Comparison of ENCODE assay signal across 8 cellular contexts in genomic region chr22:20567993-20568417, GRCh38.
DNase-seq lines count a peak whose midpoint lies in the region; FAIRE-seq and TF ChIP-seq lines count a peak whose summit lies in the region.

No MANE protein-coding gene starts in this region.

- FAIRE-seq in HTR-8/SVneo (lab: Jason Lieb, UNC) = no peak

- CTCF ChIA-PET in CD8-positive, alpha-beta memory T cell (lab: Charles Lee) = interaction anchor here (1.2 to 12.6 kb wide), 7 partner anchors 11 to 150 kb away, joined by 3 to 389 read pairs (median 8); no protein-coding TSS in a partner anchor
- CTCF ChIA-PET in OCI-LY7 (lab: Charles Lee; ENCODE audit: unreplicated experiment) = no interaction called here

- TF ChIP-seq CTCF in OCI-LY7 (conservative IDR thresholded peaks at IDR 0.05; ENCODE audit: low read length) (0 out of 2 replicates have a peak, but pooled peaks have one; percentile 21), progenitor cell of endocrine pancreas (IDR thresholded peaks at IDR 0.05; ENCODE audit: unreplicated experiment) (peak; percentile 21)

- no peaks in the 10 kb centered on the region for H3K9me2 ChIP-seq in OCI-LY7 (ENCODE audit: insufficient read depth, low read length)

- intact Hi-C loops in OCI-LY7 (cut with micrococcal nuclease; ENCODE audit: unreplicated experiment) = no loop called here

- peak overlapping the region; percentile 57 for H3K4me3 ChIP-seq in CD8-positive, alpha-beta memory T cell (ENCODE audit: low read length)
- no peak overlapping the region for H3K4me3 ChIP-seq in OCI-LY7 (ENCODE audit: low read depth, low read length, poor library complexity, severe bottlenecking)
- H3K4me3 ChIP-seq in esophagus (ENCODE audit: low read depth in 1 of 2, low read length in 2 of 2) = no peak overlapping the region

- no peak for DNase-seq in CD8-positive, alpha-beta memory T cell
- no peak for DNase-seq in OCI-LY7 (ENCODE audit: low spot score)
- no peak for DNase-seq in progenitor cell of endocrine pancreas (ENCODE audit: low spot score, unreplicated experiment)
- no peak for DNase-seq in D341Med (ENCODE audit: low spot score)
- DNase-seq in GDM1 (lab: John Stamatoyannopoulos, UW) = no peak
- DNase-seq in HTR-8/SVneo (ENCODE audit: insufficient read length, low spot score) = no peak
- no peak for DNase-seq in DMS53 treated with DMSO at 0.1 percent for 48 hours (lab: John Stamatoyannopoulos, UW; ENCODE audit: unreplicated experiment)

- no peaks in the 10 kb centered on the region for H3K9me3 Mint-ChIP-seq in CD8-positive, alpha-beta memory T cell
- no peaks in the 10 kb centered on the region for H3K9me3 Mint-ChIP-seq in progenitor cell of endocrine pancreas (ENCODE audit: low read depth)

- peak overlapping the region; percentile 94 to 100 (median 99) for H3K27ac Mint-ChIP-seq in CD8-positive, alpha-beta memory T cell
- no peak overlapping the region for H3K27ac Mint-ChIP-seq in progenitor cell of endocrine pancreas

- peaks cover 95% of the 10 kb centered on the region for H3K4me1 ChIP-seq in CD8-positive, alpha-beta memory T cell (ENCODE audit: insufficient read depth, low read length)
- H3K4me1 ChIP-seq in OCI-LY7 (ENCODE audit: insufficient read depth, low read length, poor library complexity, severe bottlenecking) (no peaks in the 10 kb centered on the region), esophagus (ENCODE audit: control insufficient read depth in 2 of 2, insufficient read depth in 2 of 2, low read length in 1 of 2) (peaks cover 13 to 39% of the 10 kb centered on the region in 2 donors)

- H3K27me3 ChIP-seq in CD8-positive, alpha-beta memory T cell (ENCODE audit: insufficient read depth, low read length, poor library complexity, severe bottlenecking) = no peaks in the 10 kb centered on the region
- no peaks in the 10 kb centered on the region for H3K27me3 ChIP-seq in esophagus (ENCODE audit: control insufficient read depth in 1 of 2, insufficient read depth in 2 of 2, low read length in 2 of 2)

- H4K20me1 ChIP-seq in OCI-LY7 (ENCODE audit: insufficient read depth, low read length) = peaks cover 4% of the 10 kb centered on the region; the same call in 1 of the 2 replicates

- peaks cover 87 to 96% (median 93%) of the 10 kb centered on the region in 3 donors for H3K4me1 Mint-ChIP-seq in CD8-positive, alpha-beta memory T cell
- H3K4me1 Mint-ChIP-seq in progenitor cell of endocrine pancreas (ENCODE audit: low read depth) = no peaks in the 10 kb centered on the region

- H2AFZ ChIP-seq in OCI-LY7 (ENCODE audit: low read length) = no peak overlapping the region

- H3K79me2 ChIP-seq in OCI-LY7 (ENCODE audit: insufficient read depth, low read depth, low read length) = no peaks in the 10 kb centered on the region

- H3K9me3 ChIP-seq in CD8-positive, alpha-beta memory T cell (ENCODE audit: low read length) = no peaks in the 10 kb centered on the region
- H3K9me3 ChIP-seq in OCI-LY7 (ENCODE audit: low read length) (no peaks in the 10 kb centered on the region), esophagus (ENCODE audit: control insufficient read depth in 2 of 2, insufficient read depth in 1 of 2, low read depth in 1 of 2, low read length in 1 of 2) (no peaks in the 10 kb centered on the region)

- H3K36me3 Mint-ChIP-seq in CD8-positive, alpha-beta memory T cell = peaks cover 19 to 92% (median 19%) of the 10 kb centered on the region in 3 donors
- H3K36me3 Mint-ChIP-seq in progenitor cell of endocrine pancreas (ENCODE audit: insufficient read depth) = peaks cover 8% of the 10 kb centered on the region

- H3K27me3 Mint-ChIP-seq in CD8-positive, alpha-beta memory T cell = peaks cover 0 to 3% of the 10 kb centered on the region in 2 donors
- no peaks in the 10 kb centered on the region for H3K27me3 Mint-ChIP-seq in progenitor cell of endocrine pancreas

- peak overlapping the region in 6 of 7 donors; percentile 88 to 93 (median 89) for H3K4me3 Mint-ChIP-seq in CD8-positive, alpha-beta memory T cell
- no peak overlapping the region for H3K4me3 Mint-ChIP-seq in progenitor cell of endocrine pancreas (ENCODE audit: low read depth)

- BruUV-seq in OCI-LY7 (replicated peaks; lab: Mats Ljungman, UMichigan) = no TSS peak

- POLR2A ChIA-PET in CD8-positive, alpha-beta memory T cell (lab: Charles Lee) = interaction anchor here (2.2 to 10.7 kb wide), 3 partner anchors 14 to 104 kb away, joined by 8 to 226 read pairs (median 23); partner anchors contain the start of gene MED15
- POLR2A ChIA-PET in OCI-LY7 (lab: Charles Lee) = no interaction called here

- H3K4me2 ChIP-seq in OCI-LY7 (ENCODE audit: low read length) = no peak overlapping the region

- H3K36me3 ChIP-seq in CD8-positive, alpha-beta memory T cell (ENCODE audit: insufficient read depth, low read length) = peaks cover 58% of the 10 kb centered on the region
- H3K36me3 ChIP-seq in OCI-LY7 (ENCODE audit: insufficient read depth, low read length) (peaks cover 85% of the 10 kb centered on the region), esophagus (ENCODE audit: control insufficient read depth in 2 of 2, insufficient read depth in 2 of 2, low read length in 1 of 2) (peaks cover 20 to 46% of the 10 kb centered on the region in 2 donors)

- 58 to 68% methylated on average over 5 of the region's 5 CpGs for WGBS in esophagus, 2 donors

- no peak overlapping the region for H3K27ac ChIP-seq in CD8-positive, alpha-beta memory T cell (ENCODE audit: low read depth, low read length)
- H3K27ac ChIP-seq in OCI-LY7 (ENCODE audit: low read depth, low read length, poor library complexity, severe bottlenecking) (no peak overlapping the region), esophagus (ENCODE audit: low read depth in 2 of 2, low read length in 1 of 2) (peak overlapping the region; percentile 85 to 88)

Comparison
In these comparisons a context has a peak if more than half of its experiments do, and no peak if none do; other contexts are left out.
1. H3K27ac ChIP-seq: peak in esophagus (2 of 2); none in CD8-positive, alpha-beta memory T cell (single experiment) and OCI-LY7 (single experiment).